8 cellular contexts compared by ENCODE assay signal in the genomic region with DNA sequence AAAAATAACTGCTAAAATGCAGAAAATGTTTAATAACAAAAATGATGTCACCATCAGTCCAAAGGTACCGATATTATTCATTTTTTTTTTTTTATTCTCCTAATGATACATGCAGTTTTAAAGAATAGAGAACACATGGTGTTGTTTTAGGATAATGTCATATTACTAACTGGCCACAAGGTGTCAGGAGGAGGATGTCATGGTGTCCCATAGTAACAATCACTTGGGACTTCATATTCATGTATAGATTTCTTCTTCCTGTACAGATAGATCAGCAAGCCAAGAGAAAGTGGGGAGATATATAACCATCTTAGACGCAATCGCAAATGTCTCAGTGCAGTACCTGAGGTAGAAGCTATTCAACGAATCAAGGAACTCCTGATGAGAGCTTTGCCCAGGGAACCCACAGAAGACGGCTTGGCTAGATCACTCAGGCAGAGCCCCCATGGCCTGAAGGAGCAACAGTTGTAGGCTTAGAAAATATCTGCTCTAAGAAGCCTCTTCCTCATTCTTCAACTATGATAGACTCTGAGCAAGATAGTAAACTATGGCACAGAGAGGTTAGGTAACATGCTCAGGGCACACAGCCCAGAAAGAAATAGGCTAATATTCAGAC. TPM values are rescaled to one million over a fixed set of nuclear protein-coding genes. Genes with fewer than 3 reads are reported as not detected.
DNase-seq lines count a peak whose midpoint lies in the region; ATAC-seq, FAIRE-seq and TF ChIP-seq lines count a peak whose summit lies in the region.

No MANE protein-coding gene starts in this region.

- H3K4me3 ChIP-seq in SK-N-SH (ENCODE audit: low read depth in 2 of 2, low read length in 1 of 2) = no peak overlapping the region

- H3F3A ChIP-seq in SK-N-SH (replicated peaks; ENCODE audit: insufficient read depth) = no peaks in the 10 kb centered on the region

- H3K9me3 Mint-ChIP-seq in type B pancreatic cell = no peaks in the 10 kb centered on the region

- WGBS in SK-N-SH (ENCODE audit: low lambda C conversion rate) = 14% methylated on average over 5 of the region's 5 CpGs

- H3K27ac Mint-ChIP-seq in type B pancreatic cell = no peak overlapping the region

- H4K20me1 ChIP-seq in SK-N-SH (ENCODE audit: insufficient read depth) = no peaks in the 10 kb centered on the region

- no peaks in the 10 kb centered on the region for H3K9me3 ChIP-seq in SK-N-SH

- POLR2A ChIA-PET in SK-N-SH (lab: Yijun Ruan, JAX) = no interaction called here

- no peaks in the 10 kb centered on the region for H3K4me1 Mint-ChIP-seq in type B pancreatic cell (ENCODE audit: unreplicated experiment)

- H3K79me2 ChIP-seq in SK-N-SH (ENCODE audit: insufficient read depth) = no peaks in the 10 kb centered on the region

- no peaks in the 10 kb centered on the region for H3K9me2 ChIP-seq in SK-N-SH

- peak; percentile 69 for TF ChIP-seq CTCF in SK-N-SH (IDR thresholded peaks at IDR 0.05)
- TF ChIP-seq CTCF in type B pancreatic cell (conservative IDR thresholded peaks at IDR 0.05) = peak; percentile 59

- FAIRE-seq in HTR-8/SVneo (lab: Jason Lieb, UNC) = no peak

- no peaks in the 10 kb centered on the region for H3K27me3 Mint-ChIP-seq in type B pancreatic cell

- ATAC-seq in activated CD4-positive, CD25-positive, alpha-beta regulatory T cell treated with anti-CD3 and anti-CD28 coated beads, Interleukin-2, amount 50 U/mL, for 24 hours = peak; percentile 28 to 33
- peak; percentile 91 for ATAC-seq in GM21423 (IDR thresholded peaks at IDR 0.05; ENCODE audit: unreplicated experiment)

- no peak overlapping the region for H3K4me3 Mint-ChIP-seq in type B pancreatic cell

- H2AFZ ChIP-seq in SK-N-SH (ENCODE audit: low read depth) = no peak overlapping the region

- no peak for DNase-seq in activated CD4-positive, CD25-positive, alpha-beta regulatory T cell treated with anti-CD3 and anti-CD28 coated beads, Interleukin-2, amount 50 U/mL, for 72 hours
- DNase-seq in HTR-8/SVneo (ENCODE audit: insufficient read length, low spot score) (peak; percentile 56), SK-N-SH (peak; percentile 35), glomerular visceral epithelial cell (ENCODE audit: extremely low spot score) (peak; percentile 35), type B pancreatic cell (ENCODE audit: extremely low spot score, unreplicated experiment) (no peak), ureter (ENCODE audit: low spot score) (no peak)

- no peak overlapping the region for H3K9ac ChIP-seq in SK-N-SH

- H3K4me2 ChIP-seq in SK-N-SH = no peak overlapping the region

- H3K27me3 ChIP-seq in SK-N-SH (ENCODE audit: insufficient read depth) = peaks cover 4% of the 10 kb centered on the region; the same call in 1 of the 2 replicates

- no peaks in the 10 kb centered on the region for H3K4me1 ChIP-seq in SK-N-SH (ENCODE audit: control insufficient read depth in 1 of 2, insufficient read depth in 2 of 2, low read depth in 1 of 2, low read length in 1 of 2)

- H3K36me3 ChIP-seq in SK-N-SH (replicated peaks in 1 of 2; ENCODE audit: control insufficient read depth in 1 of 2, insufficient read depth in 2 of 2, low read length in 1 of 2) = no peaks in the 10 kb centered on the region

- no peak overlapping the region for H3K27ac ChIP-seq in SK-N-SH (ENCODE audit: low read depth in 2 of 2, low read length in 1 of 2)

- peak; percentile 65 for TF ChIP-seq RAD21 in SK-N-SH (IDR thresholded peaks at IDR 0.05; ENCODE audit: low read length)

- TF ChIP-seq EP300 in SK-N-SH (IDR thresholded peaks at IDR 0.05; ENCODE audit: borderline replicate concordance in 1 of 2, low read depth in 1 of 2, low read length in 1 of 2) = no peak

- CTCF ChIA-PET in SK-N-SH (lab: Yijun Ruan, JAX) = interaction anchor here (0.9 to 9.2 kb wide), 9 partner anchors 8 to 200 kb away, joined by 3 to 122 read pairs (median 6); no protein-coding TSS in a partner anchor

- H3K36me3 Mint-ChIP-seq in type B pancreatic cell = no peaks in the 10 kb centered on the region

TF ChIP-seq in SK-N-SH, 30 proteins besides CTCF, POLR2A, EP300 and RAD21:
- TF ChIP-seq, protein P1, sequence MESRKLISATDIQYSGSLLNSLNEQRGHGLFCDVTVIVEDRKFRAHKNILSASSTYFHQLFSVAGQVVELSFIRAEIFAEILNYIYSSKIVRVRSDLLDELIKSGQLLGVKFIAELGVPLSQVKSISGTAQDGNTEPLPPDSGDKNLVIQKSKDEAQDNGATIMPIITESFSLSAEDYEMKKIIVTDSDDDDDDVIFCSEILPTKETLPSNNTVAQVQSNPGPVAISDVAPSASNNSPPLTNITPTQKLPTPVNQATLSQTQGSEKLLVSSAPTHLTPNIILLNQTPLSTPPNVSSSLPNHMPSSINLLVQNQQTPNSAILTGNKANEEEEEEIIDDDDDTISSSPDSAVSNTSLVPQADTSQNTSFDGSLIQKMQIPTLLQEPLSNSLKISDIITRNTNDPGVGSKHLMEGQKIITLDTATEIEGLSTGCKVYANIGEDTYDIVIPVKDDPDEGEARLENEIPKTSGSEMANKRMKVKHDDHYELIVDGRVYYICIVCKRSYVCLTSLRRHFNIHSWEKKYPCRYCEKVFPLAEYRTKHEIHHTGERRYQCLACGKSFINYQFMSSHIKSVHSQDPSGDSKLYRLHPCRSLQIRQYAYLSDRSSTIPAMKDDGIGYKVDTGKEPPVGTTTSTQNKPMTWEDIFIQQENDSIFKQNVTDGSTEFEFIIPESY (IDR thresholded peaks at IDR 0.05; ENCODE audit: borderline replicate concordance, low read depth) = no peak
- no peak for TF ChIP-seq RFX5 (IDR thresholded peaks at IDR 0.05; ENCODE audit: low read length)
- peak; percentile 60 for TF ChIP-seq SMC3 (IDR thresholded peaks at IDR 0.05; ENCODE audit: low read depth, low read length)
- TF ChIP-seq, protein P2, sequence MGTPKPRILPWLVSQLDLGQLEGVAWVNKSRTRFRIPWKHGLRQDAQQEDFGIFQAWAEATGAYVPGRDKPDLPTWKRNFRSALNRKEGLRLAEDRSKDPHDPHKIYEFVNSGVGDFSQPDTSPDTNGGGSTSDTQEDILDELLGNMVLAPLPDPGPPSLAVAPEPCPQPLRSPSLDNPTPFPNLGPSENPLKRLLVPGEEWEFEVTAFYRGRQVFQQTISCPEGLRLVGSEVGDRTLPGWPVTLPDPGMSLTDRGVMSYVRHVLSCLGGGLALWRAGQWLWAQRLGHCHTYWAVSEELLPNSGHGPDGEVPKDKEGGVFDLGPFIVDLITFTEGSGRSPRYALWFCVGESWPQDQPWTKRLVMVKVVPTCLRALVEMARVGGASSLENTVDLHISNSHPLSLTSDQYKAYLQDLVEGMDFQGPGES (IDR thresholded peaks at IDR 0.05; ENCODE audit: low read depth, low read length) = no peak
- no peak for TF ChIP-seq FOXM1 (IDR thresholded peaks at IDR 0.05; ENCODE audit: low read depth)

RNA-seq across cellular contexts. Expression of gene OR2T11, which starts 12.3 kb away (rescaled TPM):
- not detected in 2 replicates for polyA plus RNA-seq in SK-N-SH (2012; rRNA removed)
- not detected in 2 replicates for polyA plus RNA-seq in SK-N-SH (2012; cell fraction: cytosol; rRNA removed)
- not detected in 2 replicates for polyA plus RNA-seq in SK-N-SH (2012; cell fraction: nucleus; rRNA removed)
- total RNA-seq in type B pancreatic cell (ENCODE audit: low replicate concordance) (not detected in 2 replicates), ureter (not detected)

RNA-seq across cellular contexts. Expression of gene OR2T35, which starts 22.5 kb away (rescaled TPM):
- not detected in 2 replicates for polyA plus RNA-seq in SK-N-SH (2012; rRNA removed)
- polyA plus RNA-seq in SK-N-SH (2012; cell fraction: cytosol; rRNA removed) = not detected in 2 replicates
- not detected in 2 replicates for polyA plus RNA-seq in SK-N-SH (2012; cell fraction: nucleus; rRNA removed)
- total RNA-seq in type B pancreatic cell (ENCODE audit: low replicate concordance) (not detected in 2 replicates), ureter (not detected)

RNA-seq across cellular contexts. Expression of gene OR2T10, which starts 25.1 kb away (rescaled TPM):
- not detected in 2 replicates for polyA plus RNA-seq in SK-N-SH (2012; rRNA removed)
- polyA plus RNA-seq in SK-N-SH (2012; cell fraction: cytosol; rRNA removed) = not detected in 2 replicates
- not detected in 2 replicates for polyA plus RNA-seq in SK-N-SH (2012; cell fraction: nucleus; rRNA removed)
- not detected in 2 replicates for total RNA-seq in type B pancreatic cell (ENCODE audit: low replicate concordance)
- total RNA-seq in ureter = not detected

RNA-seq across cellular contexts. Expression of gene OR2T27, which starts 32.7 kb away (rescaled TPM):
- not detected in 2 replicates for polyA plus RNA-seq in SK-N-SH (2012; rRNA removed)
- polyA plus RNA-seq in SK-N-SH (2012; cell fraction: cytosol; rRNA removed) = not detected in 2 replicates
- not detected in 2 replicates for polyA plus RNA-seq in SK-N-SH (2012; cell fraction: nucleus; rRNA removed)
- total RNA-seq in type B pancreatic cell (ENCODE audit: low replicate concordance) = not detected in 2 replicates
- total RNA-seq in ureter = not detected

RNA-seq across cellular contexts. Expression of gene OR2T34, which starts 48.0 kb away (rescaled TPM):
- not detected in 2 replicates for polyA plus RNA-seq in SK-N-SH (2012; rRNA removed)
- polyA plus RNA-seq in SK-N-SH (2012; cell fraction: cytosol; rRNA removed) = not detected in 2 replicates
- polyA plus RNA-seq in SK-N-SH (2012; cell fraction: nucleus; rRNA removed) = not detected in 2 replicates
- total RNA-seq in type B pancreatic cell (ENCODE audit: low replicate concordance) = not detected in 2 replicates
- not detected for total RNA-seq in ureter

Comparison
In these comparisons a context has a peak if more than half of its experiments do, and no peak if none do; other contexts are left out.
1. DNase-seq: peak in HTR-8/SVneo (single experiment), SK-N-SH (single experiment) and glomerular visceral epithelial cell (single experiment); none in activated CD4-positive, CD25-positive, alpha-beta regulatory T cell treated with anti-CD3 and anti-CD28 coated beads, Interleukin-2, amount 50 U/mL, for 72 hours (single experiment), type B pancreatic cell (single experiment) and ureter (single experiment).